8 cellular contexts compared by ENCODE assay signal in genomic region chr12:109947511-109947910, GRCh38. TPM values are rescaled to one million over a fixed set of nuclear protein-coding genes. Genes with fewer than 3 reads are reported as not detected.
DNase-seq lines count a peak whose midpoint lies in the region; ATAC-seq, FAIRE-seq and TF ChIP-seq lines count a peak whose summit lies in the region.

No MANE protein-coding gene starts in this region.

- peaks cover 75% of the 10 kb centered on the region for H3K4me1 Mint-ChIP-seq in astrocyte (ENCODE audit: low read depth, unreplicated experiment)
- H3K4me1 Mint-ChIP-seq in memory B cell, result peaks cover 17% of the 10 kb centered on the region

- peaks cover 17% of the 10 kb centered on the region for H3K36me3 Mint-ChIP-seq in astrocyte (ENCODE audit: low read depth, unreplicated experiment)
- peaks cover 35% of the 10 kb centered on the region for H3K36me3 Mint-ChIP-seq in memory B cell

- TF ChIP-seq CTCF in astrocyte (IDR thresholded peaks at IDR 0.05; ENCODE audit: insufficient read depth, low read depth, low read length), result no peak

- FAIRE-seq in astrocyte (lab: Jason Lieb, UNC), result peak; percentile 20

- peaks cover 21% of the 10 kb centered on the region for H3K36me3 ChIP-seq in astrocyte (ENCODE audit: insufficient read depth, low read length)
- peaks cover 31% of the 10 kb centered on the region for H3K36me3 ChIP-seq in HAP-1 (replicated peaks)

- peak overlapping the region; percentile 95 for H3K27ac ChIP-seq in astrocyte (ENCODE audit: low read depth, low read length)

- H4K20me1 ChIP-seq in astrocyte (ENCODE audit: insufficient read depth, low read length), result no peaks in the 10 kb centered on the region

- peak; percentile 79 for DNase-seq in AG08395 (ENCODE audit: low spot score)
- DNase-seq in HT1080 (ENCODE audit: low read depth), result peak; percentile 30
- peak; percentile 91 for DNase-seq in astrocyte (ENCODE audit: low read depth)
- no peak for DNase-seq in memory B cell (ENCODE audit: low spot score in 2 of 2)
- no peak for DNase-seq in HAP-1 (ENCODE audit: low spot score in 2 of 2)
- DNase-seq in DMS 273 treated with DMSO at 0.1 percent for 48 hours (lab: John Stamatoyannopoulos, UW), result no peak
- no peak for DNase-seq in HUDEP-2 (lab: John Stamatoyannopoulos, UW; ENCODE audit: unreplicated experiment in 76 of 76)

- H3K4me3 ChIP-seq in astrocyte (ENCODE audit: insufficient read depth, low read depth, low read length) (no peak overlapping the region), HAP-1 (no peak overlapping the region)

- H3K27me3 ChIP-seq in astrocyte (ENCODE audit: insufficient read depth, low read length) (no peaks in the 10 kb centered on the region), HAP-1 (ENCODE audit: low read depth) (no peaks in the 10 kb centered on the region)

- no peak overlapping the region for H2AFZ ChIP-seq in astrocyte (ENCODE audit: low read depth, low read length)

- in situ Hi-C loops in HAP-1 (cut with MboI; ENCODE audit: low sequenced_read_pairs), result no loop called here

- H3K27ac Mint-ChIP-seq in astrocyte (ENCODE audit: unreplicated experiment), result peak overlapping the region; percentile 95
- H3K27ac Mint-ChIP-seq in memory B cell, result peak overlapping the region; percentile 76

- H3K4me1 ChIP-seq in astrocyte (ENCODE audit: insufficient read depth, low read length) (peaks cover 72% of the 10 kb centered on the region), HAP-1 (no peaks in the 10 kb centered on the region)

- peak overlapping the region; percentile 58 for H3K4me2 ChIP-seq in astrocyte (ENCODE audit: low read length)

- peak overlapping the region; percentile 49 for H3K9ac ChIP-seq in astrocyte (ENCODE audit: low read length)

- H3K4me3 Mint-ChIP-seq in astrocyte (ENCODE audit: unreplicated experiment) (no peak overlapping the region), memory B cell (no peak overlapping the region)

- H3K27me3 Mint-ChIP-seq in astrocyte (ENCODE audit: low read depth, unreplicated experiment), result no peaks in the 10 kb centered on the region
- no peaks in the 10 kb centered on the region for H3K27me3 Mint-ChIP-seq in memory B cell

- H3K9me3 Mint-ChIP-seq in astrocyte (ENCODE audit: unreplicated experiment), result no peaks in the 10 kb centered on the region
- H3K9me3 Mint-ChIP-seq in memory B cell, result no peaks in the 10 kb centered on the region

- ATAC-seq in memory B cell (ENCODE audit: low read depth) (peak; percentile 31), GM18498 (IDR thresholded peaks at IDR 0.05; ENCODE audit: unreplicated experiment) (no peak)

- H3K9me3 ChIP-seq in astrocyte (ENCODE audit: insufficient read depth, low read depth, low read length) (no peaks in the 10 kb centered on the region), HAP-1 (no peaks in the 10 kb centered on the region)

- no peaks in the 10 kb centered on the region for H3K79me2 ChIP-seq in astrocyte (ENCODE audit: insufficient read depth, low read length)

RNA-seq across cellular contexts. Expression of gene TCHP, which starts 47.4 kb away (rescaled TPM):
- 8.7 and 11.1 TPM in 2 replicates for total RNA-seq in HT1080 (2014; rRNA removed; shearing (Covaris generic))
- 11.7 and 16.3 TPM in 2 replicates for polyA plus RNA-seq in HT1080 (2015; cell fraction: cytosol; rRNA removed)
- 23.0 and 27.6 TPM in 2 replicates for polyA plus RNA-seq in HT1080 (2015; cell fraction: nucleus; rRNA removed)
- total RNA-seq in astrocyte, result 6.8 and 8.6 TPM in 2 replicates

RNA-seq across cellular contexts. Expression of gene GIT2, which starts 48.7 kb away (rescaled TPM):
- total RNA-seq in HT1080 (2014; rRNA removed; shearing (Covaris generic)), result 19.7 and 25.0 TPM in 2 replicates
- polyA plus RNA-seq in HT1080 (2015; cell fraction: cytosol; rRNA removed), result 15.8 and 21.3 TPM in 2 replicates
- 47.2 and 49.7 TPM in 2 replicates for polyA plus RNA-seq in HT1080 (2015; cell fraction: nucleus; rRNA removed)
- total RNA-seq in astrocyte, result 32.7 and 33.4 TPM in 2 replicates

RNA-seq across cellular contexts. Expression of gene ANKRD13A, which starts 51.7 kb away (rescaled TPM):
- 36.4 and 40.6 TPM in 2 replicates for total RNA-seq in HT1080 (2014; rRNA removed; shearing (Covaris generic))
- 33.6 and 35.0 TPM in 2 replicates for polyA plus RNA-seq in HT1080 (2015; cell fraction: cytosol; rRNA removed)
- 61.4 and 63.0 TPM in 2 replicates for polyA plus RNA-seq in HT1080 (2015; cell fraction: nucleus; rRNA removed)
- total RNA-seq in astrocyte, result 22.5 and 23.9 TPM in 2 replicates

Comparison
In these comparisons a context has a peak if more than half of its experiments do, and no peak if none do; other contexts are left out.
1. DNase-seq: peak in AG08395 (single experiment), HT1080 (single experiment) and astrocyte (single experiment); none in memory B cell (0 of 2), HAP-1 (0 of 2), DMS 273 treated with DMSO at 0.1 percent for 48 hours (single experiment) and HUDEP-2 (0 of 76).